14 cellular contexts compared by ENCODE assay signal in genomic region chr15:25798207-25798931, GRCh38.
DNase-seq lines count a peak whose midpoint lies in the region; ATAC-seq, FAIRE-seq and TF ChIP-seq lines count a peak whose summit lies in the region.
"Had no signal": no experiment of that assay in that cellular context is flagged by ENCODE, and none has a peak within 500 bp of the region (broad histone marks: within the 10 kb centered on the region; RNA-seq: fewer than 3 reads in every experiment).

No MANE protein-coding gene starts in this region.

- 0% methylated on average over 21 of the region's 24 CpGs for WGBS in K562 (ENCODE audit: insufficient coverage, low coverage, missing lambda C conversion rate)

- no peaks in the 10 kb centered on the region for H3K9me3 ChIP-seq in K562 (replicated peaks; ENCODE audit: control insufficient read depth, insufficient read depth, low read depth, low read length)
- H3K9me3 ChIP-seq: BE2C had no signal

- H3K9ac ChIP-seq in K562 (ENCODE audit: insufficient read depth in 1 of 2, low read depth in 2 of 2, low read length in 2 of 2), result no peak overlapping the region

- no peak for TF ChIP-seq EP300 in K562 (IDR thresholded peaks at IDR 0.05; ENCODE audit: low read length)

- H3K9me3 Mint-ChIP-seq in naive thymus-derived CD8-positive, alpha-beta T cell, result no peaks in the 10 kb centered on the region

- no peaks in the 10 kb centered on the region for H3K79me2 ChIP-seq in K562 (ENCODE audit: control insufficient read depth, insufficient read depth, low read length)

- H3K27me3 ChIP-seq in K562 (ENCODE audit: control insufficient read depth in 2 of 2, insufficient read depth in 2 of 2, low read length in 2 of 2), result peaks cover 9 to 60% of the 10 kb centered on the region in 2 experiments; a peak in 4 of 5 replicates
- H3K27me3 ChIP-seq: BE2C had no signal

- H3K27ac ChIP-seq in K562 (ENCODE audit: extremely low read depth, low read depth, low read length) (no peak overlapping the region), RWPE1 (no peak overlapping the region)

- FAIRE-seq in K562 (lab: Jason Lieb, UNC), result no peak

- in situ Hi-C loops in K562 (cut with MboI), result no loop called here

- TF ChIP-seq RAD21 in K562 (CRISPR knock-in tag; conservative IDR thresholded peaks at IDR 0.05 in 1 of 2, IDR thresholded peaks at IDR 0.05 in 1 of 2), result no peak

- intact Hi-C loops in K562 (cut with micrococcal nuclease), result no loop called here

- no peak for TF ChIP-seq POLR2A in K562 (conservative IDR thresholded peaks at IDR 0.05)

- H3K27me3 Mint-ChIP-seq in naive thymus-derived CD8-positive, alpha-beta T cell, result no peaks in the 10 kb centered on the region

- H3K4me1 Mint-ChIP-seq in naive thymus-derived CD8-positive, alpha-beta T cell, result peaks cover 37 to 82% (median 69%) of the 10 kb centered on the region in 4 donors

- H3K27ac Mint-ChIP-seq in naive thymus-derived CD8-positive, alpha-beta T cell, result peak overlapping the region in 6 of 10 donors; percentile 60 to 87 (median 74)

- peak; percentile 48 for DNase-seq in AG08395 (ENCODE audit: low spot score)
- DNase-seq in ELF-1 (ENCODE audit: low read depth, low spot score), result peak; percentile 47
- DNase-seq in K562 (ENCODE audit: extremely low read depth in 1 of 4, low spot score in 3 of 4), result no peak
- DNase-seq in naive thymus-derived CD8-positive, alpha-beta T cell, result no peak
- no peak for DNase-seq in NK-92 treated with Interleukin-12 subunit alpha and Interleukin-12 subunit beta, amount 100 ng/mL, for 24 hours (lab: John Stamatoyannopoulos, UW)
- DNase-seq in RWPE1 (ENCODE audit: low spot score), result no peak
- DNase-seq in activated gamma-delta T cell (lab: John Stamatoyannopoulos, UW), result no peak
- DNase-seq: activated CD4-positive, alpha-beta T cell treated with anti-CD3 and anti-CD28 coated beads, Interleukin-2, amount 50 U/mL, for 1 hour; activated naive CD4-positive, alpha-beta T cell treated with anti-CD3 and anti-CD28 coated beads, Interleukin-2, amount 50 U/mL, for 16 hours; BE2C; mammary epithelial cell; NCI-H2171 treated with DMSO at 0.1 percent for 48 hours had no signal

- H3K4me3 Mint-ChIP-seq in naive thymus-derived CD8-positive, alpha-beta T cell, result peak overlapping the region in 4 of 10 donors; percentile 10 to 65 (median 62)

- ATAC-seq in K562, result no peak
- no peak for ATAC-seq in naive thymus-derived CD8-positive, alpha-beta T cell
- ATAC-seq in HG03457 (IDR thresholded peaks at IDR 0.05; ENCODE audit: unreplicated experiment), result no peak
- ATAC-seq: esophagus mucosa had no signal

- H3K36me3 ChIP-seq in K562 (ENCODE audit: control insufficient read depth, insufficient read depth, low read length), result no peaks in the 10 kb centered on the region
- H3K36me3 ChIP-seq: BE2C had no signal

- H3K4me2 ChIP-seq in K562 (ENCODE audit: insufficient read depth, low read length), result no peak overlapping the region

- TF ChIP-seq CTCF in K562 (IDR thresholded peaks at IDR 0.05 in 2 of 3, conservative IDR thresholded peaks at IDR 0.05 in 1 of 3; ENCODE audit: insufficient read depth in 2 of 3, low read depth in 1 of 3, low read length in 3 of 3) (no peak), RWPE1 (conservative IDR thresholded peaks at IDR 0.05; ENCODE audit: low read depth) (no peak)

- no peaks in the 10 kb centered on the region for H3K9me1 ChIP-seq in K562 (ENCODE audit: control insufficient read depth, insufficient read depth, low read length)

- peaks cover 3% of the 10 kb centered on the region; the same call in 1 of the 2 replicates for H4K20me1 ChIP-seq in K562 (replicated peaks; ENCODE audit: control insufficient read depth, insufficient read depth, low read length)

- no peak overlapping the region for H3K4me3 ChIP-seq in K562

- POLR2A ChIA-PET in K562 (lab: Yijun Ruan, JAX), result interaction anchor here (0.6 kb wide), 1 partner anchor 32 kb away, joined by 4 read pairs; no protein-coding TSS in a partner anchor
- POLR2A ChIA-PET in naive thymus-derived CD8-positive, alpha-beta T cell (lab: Charles Lee), result no interaction called here
- POLR2A ChIA-PET in RWPE1 (lab: Yijun Ruan, JAX; ENCODE audit: low non-redundant PET), result no interaction called here

- BruUV-seq in K562 (replicated peaks; lab: Mats Ljungman, UMichigan), result no TSS peak

- no peak overlapping the region for H2AFZ ChIP-seq in K562 (ENCODE audit: low read depth, low read length)

- CTCF ChIA-PET in K562 (lab: Yijun Ruan, JAX; ENCODE audit: low intra/inter-chr PET ratio) (no interaction called here), RWPE1 (lab: Yijun Ruan, JAX) (no interaction called here)

- H3K4me1 ChIP-seq in K562 (replicated peaks in 1 of 2; ENCODE audit: control insufficient read depth in 2 of 2, insufficient read depth in 2 of 2, low read length in 2 of 2), result no peaks in the 10 kb centered on the region
- H3K4me1 ChIP-seq: BE2C had no signal

- peaks cover 0 to 3% (median 1%) of the 10 kb centered on the region in 3 donors for H3K36me3 Mint-ChIP-seq in naive thymus-derived CD8-positive, alpha-beta T cell

TF ChIP-seq in K562, 482 proteins besides CTCF, POLR2A, EP300 and RAD21:
- TF ChIP-seq HEY1 (CRISPR knock-in tag; IDR thresholded peaks at IDR 0.05; ENCODE audit: borderline replicate concordance) (no peak), EGR1 (conservative IDR thresholded peaks at IDR 0.05) (0 out of 2 replicates have a peak, but pooled peaks have one; percentile 26)
TF ChIP-seq in K562: peak in this region for 1.

Comparison
In these comparisons a context has a peak if more than half of its experiments do, and no peak if none do; other contexts are left out.
1. DNase-seq: peak in AG08395 (single experiment) and ELF-1 (single experiment); none in K562 (0 of 4), naive thymus-derived CD8-positive, alpha-beta T cell (0 of 10), NK-92 treated with Interleukin-12 subunit alpha and Interleukin-12 subunit beta, amount 100 ng/mL, for 24 hours (single experiment), RWPE1 (single experiment) and activated gamma-delta T cell (single experiment).